In genomic region chr6:137647762-137648412, GRCh38 we compare ENCODE assay signal across 10 cellular contexts.
A peak's percentile ranks its signal among the peaks of the same experiment; 100 is the strongest.
DNase-seq lines count a peak whose midpoint lies in the region; ATAC-seq and TF ChIP-seq lines count a peak whose summit lies in the region.
"Had no signal": no experiment of that assay in that cellular context is flagged by ENCODE, and none has a peak within 500 bp of the region (broad histone marks: within the 10 kb centered on the region; RNA-seq: fewer than 3 reads in every experiment).

No MANE protein-coding gene starts in this region.

- WGBS in hepatocyte (ENCODE audit: low lambda C conversion rate, missing lambda C conversion rate) = 82% methylated on average over 5 of the region's 5 CpGs

- H4K20me1 ChIP-seq in hepatocyte (ENCODE audit: insufficient read depth, poor library complexity, severe bottlenecking) = no peaks in the 10 kb centered on the region

- H3K4me2 ChIP-seq in hepatocyte = peak overlapping the region; percentile 59

- peak; percentile 52 for DNase-seq in EH (ENCODE audit: low read depth)
- peak; percentile 64 for DNase-seq in HT1080 (ENCODE audit: low read depth)
- peak; percentile 27 for DNase-seq in hepatocyte (ENCODE audit: low spot score)
- no peak for DNase-seq in HUDEP-2 (lab: John Stamatoyannopoulos, UW; ENCODE audit: unreplicated experiment in 76 of 76)
- DNase-seq in KG1 (lab: John Stamatoyannopoulos, UW) = no peak
- DNase-seq in AG08395 (ENCODE audit: low spot score) = no peak
- DNase-seq in CD8-positive, alpha-beta memory T cell = no peak
- DNase-seq: activated T-cell treated with anti-CD3 and anti-CD28 coated beads, Interleukin-2, amount 50 U/mL, for 1 hour had no signal

- POLR2A ChIA-PET in CD8-positive, alpha-beta memory T cell (lab: Charles Lee) = no interaction called here

- no peaks in the 10 kb centered on the region for H3K79me2 ChIP-seq in hepatocyte

- H3K9me3 ChIP-seq in hepatocyte (ENCODE audit: low read depth) = no peaks in the 10 kb centered on the region
- no peaks in the 10 kb centered on the region for H3K9me3 ChIP-seq in CD8-positive, alpha-beta memory T cell (ENCODE audit: low read length)

- H3K27ac ChIP-seq in hepatocyte = peak overlapping the region; percentile 87
- no peak overlapping the region for H3K27ac ChIP-seq in CD8-positive, alpha-beta memory T cell (ENCODE audit: low read depth, low read length)

- no peak overlapping the region for H3K4me3 Mint-ChIP-seq in CD8-positive, alpha-beta memory T cell
- H3K4me3 Mint-ChIP-seq: brain had no signal

- peak; percentile 63 for ATAC-seq in GM19328 (IDR thresholded peaks at IDR 0.05; ENCODE audit: unreplicated experiment)

- peaks cover 18 to 42% of the 10 kb centered on the region in 2 donors for H3K27me3 Mint-ChIP-seq in CD8-positive, alpha-beta memory T cell

- peaks cover 28% of the 10 kb centered on the region for H3K4me1 ChIP-seq in hepatocyte (ENCODE audit: insufficient read depth)
- H3K4me1 ChIP-seq in CD8-positive, alpha-beta memory T cell (ENCODE audit: insufficient read depth, low read length) = no peaks in the 10 kb centered on the region

- no peak overlapping the region for H3K27ac Mint-ChIP-seq in CD8-positive, alpha-beta memory T cell
- H3K27ac Mint-ChIP-seq: brain had no signal

- TF ChIP-seq CTCF in hepatocyte (IDR thresholded peaks at IDR 0.05; ENCODE audit: poor library complexity) = no peak

- H3K4me3 ChIP-seq in hepatocyte = no peak overlapping the region
- H3K4me3 ChIP-seq in CD8-positive, alpha-beta memory T cell (ENCODE audit: low read length) = no peak overlapping the region

- no peak overlapping the region for H2AFZ ChIP-seq in hepatocyte

- CTCF ChIA-PET in CD8-positive, alpha-beta memory T cell (lab: Charles Lee) = no interaction called here

- no peaks in the 10 kb centered on the region for H3K9me2 ChIP-seq in hepatocyte (replicated peaks; ENCODE audit: insufficient read depth)

- H3K4me1 Mint-ChIP-seq in CD8-positive, alpha-beta memory T cell = no peaks in the 10 kb centered on the region
- H3K4me1 Mint-ChIP-seq: brain had no signal

- peaks cover 3 to 17% (median 10%) of the 10 kb centered on the region in 5 donors for H3K9me3 Mint-ChIP-seq in CD8-positive, alpha-beta memory T cell

- H3K27me3 ChIP-seq in hepatocyte = no peaks in the 10 kb centered on the region
- no peaks in the 10 kb centered on the region for H3K27me3 ChIP-seq in CD8-positive, alpha-beta memory T cell (ENCODE audit: insufficient read depth, low read length, poor library complexity, severe bottlenecking)

- H3K36me3 Mint-ChIP-seq in CD8-positive, alpha-beta memory T cell = peaks cover 0 to 7% (median 0%) of the 10 kb centered on the region in 3 donors
- H3K36me3 Mint-ChIP-seq: brain had no signal

- H3K36me3 ChIP-seq in hepatocyte (replicated peaks; ENCODE audit: insufficient read depth, low read depth) = no peaks in the 10 kb centered on the region
- no peaks in the 10 kb centered on the region for H3K36me3 ChIP-seq in CD8-positive, alpha-beta memory T cell (ENCODE audit: insufficient read depth, low read length)

Comparison
In these comparisons a context has a peak if more than half of its experiments do, and no peak if none do; other contexts are left out.
1. DNase-seq: peak in EH (single experiment), HT1080 (single experiment) and hepatocyte (single experiment); none in HUDEP-2 (0 of 76), KG1 (single experiment), AG08395 (single experiment) and CD8-positive, alpha-beta memory T cell (0 of 5).